ENCODE assay signal across 20 cellular contexts in genomic region chr3:47974974-47975470, GRCh38.
"Had no signal": no experiment of that assay in that cellular context is flagged by ENCODE, and none has a peak within 500 bp of the region (broad histone marks: within the 10 kb centered on the region; RNA-seq: fewer than 3 reads in every experiment).

No MANE protein-coding gene starts in this region.

- H3K9me3 ChIP-seq: colonic mucosa, esophagus muscularis mucosa, heart right ventricle, left ventricle myocardium inferior, testis had no signal

- H3K4me1 ChIP-seq: colonic mucosa, esophagus muscularis mucosa, testis had no signal

- H3K4me3 Mint-ChIP-seq: activated naive CD8-positive, alpha-beta T cell treated with anti-CD3 and anti-CD28 coated beads, Interleukin-2, amount 10 ng/mL, durations not matched to agents 7 days and 5 days; activated T-helper 17 cell treated with anti-CD3 and anti-CD28 coated beads, Interleukin-2, amount 50 U/mL, for 72 hours; brain; neural crest cell; T-helper 1 cell treated with Interleukin-12 subunit alpha and Interleukin-12 subunit beta and Interleukin-4 antibody, amounts not matched to agents 30 μg/mL and 1 μg/mL, for 36 hours; type B pancreatic cell had no signal

- DNase-seq: activated CD4-positive, alpha-beta T cell treated with anti-CD3 and anti-CD28 coated beads for 1 hour; activated CD4-positive, alpha-beta T cell treated with anti-CD3 and anti-CD28 coated beads, Interleukin-2, amount 50 U/mL, for 4 hours; activated naive CD4-positive, alpha-beta T cell; activated naive CD8-positive, alpha-beta T cell treated with anti-CD3 and anti-CD28 coated beads, Interleukin-2, amount 10 ng/mL, durations not matched to agents 7 days and 5 days; activated T-cell treated with anti-CD3 and anti-CD28 coated beads for 4 hours; amygdala; caudate nucleus; colonic mucosa; heart right ventricle; kidney glomerular epithelial cell; left ventricle myocardium inferior; mammary epithelial cell; testis had no signal

- H3K9me3 Mint-ChIP-seq: activated naive CD8-positive, alpha-beta T cell treated with anti-CD3 and anti-CD28 coated beads, Interleukin-2, amount 10 ng/mL, durations not matched to agents 7 days and 5 days; activated T-helper 17 cell treated with anti-CD3 and anti-CD28 coated beads, Interleukin-2, amount 50 U/mL, for 72 hours; brain; neural crest cell; T-helper 1 cell treated with Interleukin-12 subunit alpha and Interleukin-12 subunit beta and Interleukin-4 antibody, amounts not matched to agents 30 μg/mL and 1 μg/mL, for 36 hours; type B pancreatic cell had no signal

- H3K27me3 Mint-ChIP-seq: activated naive CD8-positive, alpha-beta T cell treated with anti-CD3 and anti-CD28 coated beads, Interleukin-2, amount 10 ng/mL, durations not matched to agents 7 days and 5 days; activated T-helper 17 cell treated with anti-CD3 and anti-CD28 coated beads, Interleukin-2, amount 50 U/mL, for 72 hours; brain; progenitor cell of endocrine pancreas; type B pancreatic cell had no signal

- H3K4me1 Mint-ChIP-seq: activated T-helper 17 cell treated with anti-CD3 and anti-CD28 coated beads, Interleukin-2, amount 50 U/mL, for 72 hours; brain; neural crest cell had no signal

- H3K27me3 ChIP-seq: colonic mucosa, esophagus muscularis mucosa, heart right ventricle, testis had no signal

- H3K36me3 ChIP-seq: colonic mucosa had no signal

- H3K4me3 ChIP-seq: colonic mucosa, esophagus muscularis mucosa, heart right ventricle, left ventricle myocardium inferior, testis had no signal

- H3K27ac ChIP-seq: colonic mucosa, esophagus muscularis mucosa, heart right ventricle, left ventricle myocardium inferior, testis had no signal

- H3K27ac Mint-ChIP-seq: activated naive CD8-positive, alpha-beta T cell treated with anti-CD3 and anti-CD28 coated beads, Interleukin-2, amount 10 ng/mL, durations not matched to agents 7 days and 5 days; activated T-helper 17 cell treated with anti-CD3 and anti-CD28 coated beads, Interleukin-2, amount 50 U/mL, for 72 hours; progenitor cell of endocrine pancreas; T-helper 1 cell treated with Interleukin-12 subunit alpha and Interleukin-12 subunit beta and Interleukin-4 antibody, amounts not matched to agents 30 μg/mL and 1 μg/mL, for 36 hours; type B pancreatic cell had no signal

- ATAC-seq: activated T-helper 17 cell treated with anti-CD3 and anti-CD28 coated beads, Interleukin-2, amount 50 U/mL, for 72 hours; heart right ventricle had no signal
